Comparison of ENCODE assay signal across 1 cellular context in the genomic region with DNA sequence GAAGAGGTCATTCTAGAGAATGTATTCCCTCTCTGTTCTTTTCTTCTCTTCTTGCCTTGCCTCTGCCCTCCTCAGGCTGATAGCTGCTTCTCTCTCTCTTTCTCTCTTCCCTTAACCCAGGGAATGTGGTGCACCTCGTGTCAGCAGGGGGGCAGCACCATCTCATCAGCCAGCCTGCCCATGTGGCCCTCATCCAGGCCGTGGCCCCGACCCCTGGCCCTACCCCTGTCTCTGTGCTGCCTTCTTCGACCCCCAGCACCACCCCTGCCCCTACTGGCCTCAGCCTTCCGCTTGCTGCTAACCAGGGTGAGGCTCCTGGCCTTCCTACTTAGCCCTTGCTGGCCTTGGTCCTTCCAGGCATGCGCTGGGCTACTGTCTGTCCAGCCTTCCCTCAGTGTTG.
TF ChIP-seq lines count a peak whose summit lies in the region.

No MANE protein-coding gene starts in this region.

TF ChIP-seq in IMR-90, 13 proteins besides CTCF, POLR2A, EP300 and RAD21:
- TF ChIP-seq CEBPB (IDR thresholded peaks at IDR 0.05; ENCODE audit: low read depth, low read length) = no peak
- TF ChIP-seq RFX5 (IDR thresholded peaks at IDR 0.05; ENCODE audit: low read depth, low read length) = no peak
- TF ChIP-seq NFE2L2 (IDR thresholded peaks at IDR 0.05; ENCODE audit: low read depth, low read length) = no peak
- TF ChIP-seq, protein P1, sequence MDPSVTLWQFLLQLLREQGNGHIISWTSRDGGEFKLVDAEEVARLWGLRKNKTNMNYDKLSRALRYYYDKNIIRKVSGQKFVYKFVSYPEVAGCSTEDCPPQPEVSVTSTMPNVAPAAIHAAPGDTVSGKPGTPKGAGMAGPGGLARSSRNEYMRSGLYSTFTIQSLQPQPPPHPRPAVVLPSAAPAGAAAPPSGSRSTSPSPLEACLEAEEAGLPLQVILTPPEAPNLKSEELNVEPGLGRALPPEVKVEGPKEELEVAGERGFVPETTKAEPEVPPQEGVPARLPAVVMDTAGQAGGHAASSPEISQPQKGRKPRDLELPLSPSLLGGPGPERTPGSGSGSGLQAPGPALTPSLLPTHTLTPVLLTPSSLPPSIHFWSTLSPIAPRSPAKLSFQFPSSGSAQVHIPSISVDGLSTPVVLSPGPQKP (IDR thresholded peaks at IDR 0.05; ENCODE audit: borderline replicate concordance, low read depth, low read length) = no peak
- TF ChIP-seq RCOR1 (IDR thresholded peaks at IDR 0.05; ENCODE audit: insufficient replicate concordance, low read length) = no peak
- TF ChIP-seq SMC3 (IDR thresholded peaks at IDR 0.05; ENCODE audit: low read depth, low read length) = no peak
- no peak for TF ChIP-seq MXI1 (IDR thresholded peaks at IDR 0.05; ENCODE audit: borderline replicate concordance, low read depth, low read length)
- TF ChIP-seq MAZ (IDR thresholded peaks at IDR 0.05; ENCODE audit: borderline replicate concordance, low read depth, low read length) = no peak
- TF ChIP-seq, protein P2, sequence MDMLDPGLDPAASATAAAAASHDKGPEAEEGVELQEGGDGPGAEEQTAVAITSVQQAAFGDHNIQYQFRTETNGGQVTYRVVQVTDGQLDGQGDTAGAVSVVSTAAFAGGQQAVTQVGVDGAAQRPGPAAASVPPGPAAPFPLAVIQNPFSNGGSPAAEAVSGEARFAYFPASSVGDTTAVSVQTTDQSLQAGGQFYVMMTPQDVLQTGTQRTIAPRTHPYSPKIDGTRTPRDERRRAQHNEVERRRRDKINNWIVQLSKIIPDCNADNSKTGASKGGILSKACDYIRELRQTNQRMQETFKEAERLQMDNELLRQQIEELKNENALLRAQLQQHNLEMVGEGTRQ (IDR thresholded peaks at IDR 0.05; ENCODE audit: low read depth, low read length) = no peak
- TF ChIP-seq CHD1 (IDR thresholded peaks at IDR 0.05; ENCODE audit: low read depth, low read length) = no peak
- TF ChIP-seq FOS (IDR thresholded peaks at IDR 0.05; ENCODE audit: low read depth, low read length) = no peak
- no peak for TF ChIP-seq MAFK (IDR thresholded peaks at IDR 0.05; ENCODE audit: low read depth, low read length)
- TF ChIP-seq BHLHE40 (IDR thresholded peaks at IDR 0.05; ENCODE audit: low read depth, low read length) = no peak
